Comparison of ENCODE assay signal across 16 cellular contexts in genomic region chr6:9563996-9564395, GRCh38.
DNase-seq lines count a peak whose midpoint lies in the region; TF ChIP-seq lines count a peak whose summit lies in the region.
"Had no signal": no experiment of that assay in that cellular context is flagged by ENCODE, and none has a peak within 500 bp of the region (broad histone marks: within the 10 kb centered on the region; RNA-seq: fewer than 3 reads in every experiment).

No MANE protein-coding gene starts in this region.

- H3K4me3 Mint-ChIP-seq in endodermal cell: no peak overlapping the region
- H3K4me3 Mint-ChIP-seq in CD4-positive, alpha-beta memory T cell: no peak overlapping the region

- intact Hi-C loops in CD4-positive, alpha-beta memory T cell (cut with micrococcal nuclease): no loop called here

- H3K4me1 ChIP-seq in endodermal cell (ENCODE audit: control insufficient read depth, insufficient read depth, low read length): no peaks in the 10 kb centered on the region
- no peaks in the 10 kb centered on the region for H3K4me1 ChIP-seq in CD4-positive, alpha-beta memory T cell (ENCODE audit: insufficient read depth, low read length)

- POLR2A ChIA-PET in CD4-positive, alpha-beta memory T cell (lab: Charles Lee; ENCODE audit: partially characterized antibody): no interaction called here

- no peaks in the 10 kb centered on the region for H3K27me3 Mint-ChIP-seq in endodermal cell (ENCODE audit: insufficient read depth)
- H3K27me3 Mint-ChIP-seq in CD4-positive, alpha-beta memory T cell: no peaks in the 10 kb centered on the region

- H3K36me3 ChIP-seq in endodermal cell (ENCODE audit: control insufficient read depth, insufficient read depth, low read length): no peaks in the 10 kb centered on the region
- no peaks in the 10 kb centered on the region for H3K36me3 ChIP-seq in CD4-positive, alpha-beta memory T cell (ENCODE audit: insufficient read depth, low read length)
- H3K36me3 ChIP-seq: MG63 had no signal

- no peaks in the 10 kb centered on the region for H3K4me1 Mint-ChIP-seq in endodermal cell
- H3K4me1 Mint-ChIP-seq in CD4-positive, alpha-beta memory T cell: no peaks in the 10 kb centered on the region

- DNase-seq in AG20443 (ENCODE audit: low spot score): peak; percentile 15
- peak; percentile 84 for DNase-seq in GM04504 (ENCODE audit: low read depth)
- peak; percentile 85 for DNase-seq in NCI-H1105 treated with DMSO at 0.1 percent for 48 hours (lab: John Stamatoyannopoulos, UW)
- DNase-seq in dedifferentiated amniotic fluid mesenchymal stem cell (ENCODE audit: extremely low spot score): peak; percentile 13
- DNase-seq in GM10266 (ENCODE audit: extremely low spot score): no peak
- no peak for DNase-seq in endodermal cell
- DNase-seq in NCI-H1694 treated with DMSO at 0.1 percent for 48 hours (lab: John Stamatoyannopoulos, UW): no peak
- DNase-seq in CD4-positive, alpha-beta memory T cell: no peak
- DNase-seq: C1 segment of cervical spinal cord, DMS153, KG1, MG63, NCI-H2107, NCI-H446, NCI-H82, SW 1271 had no signal

- TF ChIP-seq CTCF in GM10266 (IDR thresholded peaks at IDR 0.05; ENCODE audit: control insufficient read depth, insufficient read depth, low read depth, missing control alignments) (no peak), endodermal cell (conservative IDR thresholded peaks at IDR 0.05) (no peak)

- no peak overlapping the region for H3K4me3 ChIP-seq in endodermal cell (ENCODE audit: low read length)
- no peak overlapping the region for H3K4me3 ChIP-seq in CD4-positive, alpha-beta memory T cell (ENCODE audit: low read length in 2 of 2)
- H3K4me3 ChIP-seq: MG63 had no signal

- H3K27ac Mint-ChIP-seq in endodermal cell: no peak overlapping the region
- no peak overlapping the region for H3K27ac Mint-ChIP-seq in CD4-positive, alpha-beta memory T cell

- no peak overlapping the region for H3K27ac ChIP-seq in endodermal cell (ENCODE audit: low read depth, low read length)
- H3K27ac ChIP-seq in CD4-positive, alpha-beta memory T cell (ENCODE audit: low read depth, low read length): no peak overlapping the region

- CTCF ChIA-PET in CD4-positive, alpha-beta memory T cell (lab: Charles Lee; ENCODE audit: partially characterized antibody): no interaction called here

- WGBS in endodermal cell (ENCODE audit: insufficient coverage in 1 of 2, insufficient read length in 1 of 2), 2 experiments: 73 to 80% methylated on average over 1 to 4 of the region's 4 CpGs

- no peaks in the 10 kb centered on the region for H3K9me3 ChIP-seq in endodermal cell (ENCODE audit: control insufficient read depth, low read length)
- no peaks in the 10 kb centered on the region for H3K9me3 ChIP-seq in CD4-positive, alpha-beta memory T cell (ENCODE audit: control insufficient read depth in 1 of 2, low read length in 2 of 2)
- H3K9me3 ChIP-seq: MG63 had no signal

- H3K9me3 Mint-ChIP-seq in endodermal cell: no peaks in the 10 kb centered on the region
- H3K9me3 Mint-ChIP-seq in CD4-positive, alpha-beta memory T cell: peaks cover 0 to 3% (median 0%) of the 10 kb centered on the region in 8 donors

- no peaks in the 10 kb centered on the region for H3K27me3 ChIP-seq in endodermal cell (ENCODE audit: control insufficient read depth, insufficient read depth, low read length, poor library complexity, severe bottlenecking)
- no peaks in the 10 kb centered on the region for H3K27me3 ChIP-seq in CD4-positive, alpha-beta memory T cell (ENCODE audit: insufficient read depth, low read length)
- H3K27me3 ChIP-seq: MG63 had no signal

- H3K36me3 Mint-ChIP-seq in endodermal cell (ENCODE audit: low read depth): no peaks in the 10 kb centered on the region
- H3K36me3 Mint-ChIP-seq in CD4-positive, alpha-beta memory T cell: no peaks in the 10 kb centered on the region

- no peak overlapping the region for H3K9ac ChIP-seq in endodermal cell (ENCODE audit: extremely low read depth, low read length, poor library complexity, severe bottlenecking)

Comparison
In these comparisons a context has a peak if more than half of its experiments do, and no peak if none do; other contexts are left out.
1. DNase-seq: peak in AG20443 (single experiment), GM04504 (single experiment), NCI-H1105 treated with DMSO at 0.1 percent for 48 hours (single experiment) and dedifferentiated amniotic fluid mesenchymal stem cell (single experiment); none in GM10266 (single experiment), endodermal cell (single experiment), NCI-H1694 treated with DMSO at 0.1 percent for 48 hours (single experiment) and CD4-positive, alpha-beta memory T cell (0 of 5).